ENCODE assay signal across 10 cellular contexts in genomic region chr10:3787001-3787400, GRCh38. TPM values are rescaled to one million over a fixed set of nuclear protein-coding genes. Genes with fewer than 3 reads are reported as not detected.
A peak's percentile ranks its signal among the peaks of the same experiment; 100 is the strongest.
DNase-seq lines count a peak whose midpoint lies in the region; ATAC-seq, FAIRE-seq and TF ChIP-seq lines count a peak whose summit lies in the region.
"Had no signal": no experiment of that assay in that cellular context is flagged by ENCODE, and none has a peak within 500 bp of the region (broad histone marks: within the 10 kb centered on the region; RNA-seq: fewer than 3 reads in every experiment).

No MANE protein-coding gene starts in this region.

- FAIRE-seq in astrocyte (lab: Jason Lieb, UNC): no peak

- ATAC-seq in lower lobe of right lung: no peak
- ATAC-seq in aorta (ENCODE audit: low FRiP score): no peak

- peaks cover 16% of the 10 kb centered on the region for H3K27me3 Mint-ChIP-seq in activated naive CD4-positive, alpha-beta T cell treated with anti-CD3 and anti-CD28 coated beads, Interleukin-2, amount 10 ng/mL, durations not matched to agents 7 days and 5 days
- H3K27me3 Mint-ChIP-seq in astrocyte (ENCODE audit: low read depth, unreplicated experiment): no peaks in the 10 kb centered on the region
- H3K27me3 Mint-ChIP-seq: activated naive CD8-positive, alpha-beta T cell treated with anti-CD3 and anti-CD28 coated beads, Interleukin-2, amount 10 ng/mL, durations not matched to agents 7 days and 5 days had no signal

- H3K27ac Mint-ChIP-seq in activated naive CD4-positive, alpha-beta T cell treated with anti-CD3 and anti-CD28 coated beads, Interleukin-2, amount 10 ng/mL, durations not matched to agents 7 days and 5 days: peak overlapping the region; percentile 96
- H3K27ac Mint-ChIP-seq in astrocyte (ENCODE audit: unreplicated experiment): peak overlapping the region; percentile 90

- H3K4me2 ChIP-seq in astrocyte (ENCODE audit: low read length): peak overlapping the region; percentile 96

- peaks cover 33% of the 10 kb centered on the region for H3K36me3 Mint-ChIP-seq in activated naive CD4-positive, alpha-beta T cell treated with anti-CD3 and anti-CD28 coated beads, Interleukin-2, amount 10 ng/mL, durations not matched to agents 7 days and 5 days
- H3K36me3 Mint-ChIP-seq in astrocyte (ENCODE audit: low read depth, unreplicated experiment): peaks cover 24% of the 10 kb centered on the region

- TF ChIP-seq CTCF in astrocyte (IDR thresholded peaks at IDR 0.05; ENCODE audit: insufficient read depth, low read depth, low read length) (no peak), lower lobe of right lung (IDR thresholded peaks at IDR 0.05) (no peak), thyroid gland (IDR thresholded peaks at IDR 0.05) (no peak)

- H4K20me1 ChIP-seq in astrocyte (ENCODE audit: insufficient read depth, low read length): peaks cover 26% of the 10 kb centered on the region

- H3K4me3 ChIP-seq in astrocyte (ENCODE audit: insufficient read depth, low read depth, low read length) (peak overlapping the region; percentile 41), lower lobe of right lung (no peak overlapping the region), thyroid gland (replicated peaks in 1 of 3) (no peak overlapping the region), aorta (ENCODE audit: low read length in 2 of 2) (no peak overlapping the region)

- intact Hi-C loops in lower lobe of right lung (cut with DNase I): no loop called here
- intact Hi-C loops in thyroid gland (cut with DNase I): loop anchor here (10.0 kb wide), 3 partner anchors 68 to 878 kb away; no protein-coding TSS in a partner anchor
- intact Hi-C loops in aorta (cut with DNase I): loop anchor here (5.0 to 10.0 kb wide), 4 partner anchors 150 to 565 kb away; no protein-coding TSS in a partner anchor

- H3K36me3 ChIP-seq in astrocyte (ENCODE audit: insufficient read depth, low read length) (peaks cover 7% of the 10 kb centered on the region), lower lobe of right lung (peaks cover 3% of the 10 kb centered on the region), thyroid gland (peaks cover 0 to under 1% of the 10 kb centered on the region in 2 donors), aorta (ENCODE audit: control insufficient read depth in 1 of 2, insufficient read depth in 2 of 2, low read length in 1 of 2) (no peaks in the 10 kb centered on the region)

- H3K9ac ChIP-seq in astrocyte (ENCODE audit: low read length): peak overlapping the region; percentile 100

- WGBS in thyroid gland, 2 donors: 95 to 97% methylated on average over 3 of the region's 3 CpGs
- 83 to 93% methylated on average over 3 of the region's 3 CpGs for WGBS in aorta, 2 donors

- H3K4me1 Mint-ChIP-seq in activated naive CD4-positive, alpha-beta T cell treated with anti-CD3 and anti-CD28 coated beads, Interleukin-2, amount 10 ng/mL, durations not matched to agents 7 days and 5 days: peaks cover 19% of the 10 kb centered on the region
- peaks cover 5% of the 10 kb centered on the region for H3K4me1 Mint-ChIP-seq in astrocyte (ENCODE audit: low read depth, unreplicated experiment)

- no peak overlapping the region for H2AFZ ChIP-seq in astrocyte (ENCODE audit: low read depth, low read length)

- no peak for TF ChIP-seq POLR2A in thyroid gland (IDR thresholded peaks at IDR 0.05)

- CTCF ChIA-PET in activated naive CD4-positive, alpha-beta T cell treated with anti-CD3 and anti-CD28 coated beads, Interleukin-2, amount 10 ng/mL, durations not matched to agents 7 days and 5 days (lab: Charles Lee): no interaction called here

- H3K4me1 ChIP-seq in astrocyte (ENCODE audit: insufficient read depth, low read length): peaks cover 11% of the 10 kb centered on the region
- peaks cover 3% of the 10 kb centered on the region for H3K4me1 ChIP-seq in lower lobe of right lung
- peaks cover 5% of the 10 kb centered on the region in 2 donors for H3K4me1 ChIP-seq in thyroid gland
- no peaks in the 10 kb centered on the region for H3K4me1 ChIP-seq in aorta (ENCODE audit: control insufficient read depth in 1 of 2, insufficient read depth in 2 of 2, low read length in 2 of 2)

- peaks cover 35% of the 10 kb centered on the region for H3K79me2 ChIP-seq in astrocyte (ENCODE audit: insufficient read depth, low read length)

- H3K27me3 ChIP-seq in astrocyte (ENCODE audit: insufficient read depth, low read length) (no peaks in the 10 kb centered on the region), lower lobe of right lung (ENCODE audit: low read depth) (no peaks in the 10 kb centered on the region), thyroid gland (no peaks in the 10 kb centered on the region), aorta (ENCODE audit: control insufficient read depth in 1 of 2, insufficient read depth in 2 of 2, low read length in 1 of 2) (no peaks in the 10 kb centered on the region)

- no peak for DNase-seq in activated naive CD4-positive, alpha-beta T cell treated with anti-CD3 and anti-CD28 coated beads, Interleukin-2, amount 10 ng/mL, durations not matched to agents 7 days and 5 days
- no peak for DNase-seq in activated naive CD4-positive, alpha-beta T cell treated with Interleukin-2 at 50 U/mL for 16 hours
- DNase-seq in astrocyte (ENCODE audit: low read depth) (no peak), lower lobe of right lung (no peak), thyroid gland (no peak), Ammon's horn (ENCODE audit: low spot score) (no peak), aorta (no peak), occipital lobe (lab: John Stamatoyannopoulos, UW) (no peak)
- DNase-seq: activated naive CD8-positive, alpha-beta T cell treated with anti-CD3 and anti-CD28 coated beads, Interleukin-2, amount 10 ng/mL, durations not matched to agents 7 days and 5 days; NCI-H2081 treated with DMSO at 0.1 percent for 48 hours had no signal

- H3K27ac ChIP-seq in astrocyte (ENCODE audit: low read depth, low read length) (peak overlapping the region; percentile 99), lower lobe of right lung (peak overlapping the region; percentile 100), thyroid gland (peak overlapping the region in 2 of 3 donors; percentile 100), aorta (ENCODE audit: low read depth in 1 of 2, low read length in 2 of 2) (no peak overlapping the region)

- H3K9me3 ChIP-seq in astrocyte (ENCODE audit: insufficient read depth, low read depth, low read length): no peaks in the 10 kb centered on the region
- peaks cover 8% of the 10 kb centered on the region for H3K9me3 ChIP-seq in lower lobe of right lung
- no peaks in the 10 kb centered on the region for H3K9me3 ChIP-seq in thyroid gland
- H3K9me3 ChIP-seq in aorta (ENCODE audit: control insufficient read depth, low read length): no peaks in the 10 kb centered on the region

- H3K9me3 Mint-ChIP-seq in activated naive CD4-positive, alpha-beta T cell treated with anti-CD3 and anti-CD28 coated beads, Interleukin-2, amount 10 ng/mL, durations not matched to agents 7 days and 5 days: peaks cover 11% of the 10 kb centered on the region
- peaks cover 7% of the 10 kb centered on the region for H3K9me3 Mint-ChIP-seq in astrocyte (ENCODE audit: unreplicated experiment)

- peak overlapping the region; percentile 94 for H3K4me3 Mint-ChIP-seq in activated naive CD4-positive, alpha-beta T cell treated with anti-CD3 and anti-CD28 coated beads, Interleukin-2, amount 10 ng/mL, durations not matched to agents 7 days and 5 days
- peak overlapping the region; percentile 83 for H3K4me3 Mint-ChIP-seq in astrocyte (ENCODE audit: unreplicated experiment)

RNA-seq across cellular contexts. Expression of gene KLF6, which starts 2.0 kb away (rescaled TPM):
- total RNA-seq in astrocyte (250 and 319 TPM in 2 replicates), lower lobe of right lung (242 TPM), thyroid gland (100 to 1,000 TPM in 2 of 4 donors, 10 to 100 TPM in 2; 50.4 to 166 (median 103) TPM), aorta (100 to 1,000 TPM; 171 to 384 TPM), occipital lobe (91.9 TPM)
- 100 to 1,000 TPM in 1 of 2 donors, 10 to 100 TPM in 1; 44.2 to 160 TPM for polyA plus RNA-seq in aorta

Comparison
In these comparisons a context has a peak if more than half of its experiments do, and no peak if none do; other contexts are left out.
1. H3K27ac ChIP-seq: peak in astrocyte (single experiment), lower lobe of right lung (single experiment) and thyroid gland (2 of 3); none in aorta (0 of 2).